1 cellular context compared by ENCODE assay signal in genomic region chr9:37903581-37903830, GRCh38.
TF ChIP-seq lines count a peak whose summit lies in the region.

No MANE protein-coding gene starts in this region.

TF ChIP-seq in K562, 482 proteins besides CTCF, POLR2A, EP300 and RAD21 (continued from another document):
- TF ChIP-seq ATF6 (CRISPR knock-in tag; IDR thresholded peaks at IDR 0.05) (no peak), ZBTB49 (CRISPR knock-in tag; IDR thresholded peaks at IDR 0.05; ENCODE audit: borderline replicate concordance) (0 out of 2 replicates have a peak, but pooled peaks have one; percentile 63), ZNF143 (CRISPR knock-in tag; IDR thresholded peaks at IDR 0.05) (0 out of 2 replicates have a peak, but pooled peaks have one; percentile 27), DACH1 (IDR thresholded peaks at IDR 0.05; ENCODE audit: partially characterized antibody) (no peak), CEBPG (CRISPR knock-in tag; IDR thresholded peaks at IDR 0.05) (no peak), CEBPG (tag; conservative IDR thresholded peaks at IDR 0.05 in 1 of 2, IDR thresholded peaks at IDR 0.05 in 1 of 2) (no peak), RNF2 (IDR thresholded peaks at IDR 0.05) (no peak), CEBPB (tag; IDR thresholded peaks at IDR 0.05) (no peak)
- TF ChIP-seq, protein P1, sequence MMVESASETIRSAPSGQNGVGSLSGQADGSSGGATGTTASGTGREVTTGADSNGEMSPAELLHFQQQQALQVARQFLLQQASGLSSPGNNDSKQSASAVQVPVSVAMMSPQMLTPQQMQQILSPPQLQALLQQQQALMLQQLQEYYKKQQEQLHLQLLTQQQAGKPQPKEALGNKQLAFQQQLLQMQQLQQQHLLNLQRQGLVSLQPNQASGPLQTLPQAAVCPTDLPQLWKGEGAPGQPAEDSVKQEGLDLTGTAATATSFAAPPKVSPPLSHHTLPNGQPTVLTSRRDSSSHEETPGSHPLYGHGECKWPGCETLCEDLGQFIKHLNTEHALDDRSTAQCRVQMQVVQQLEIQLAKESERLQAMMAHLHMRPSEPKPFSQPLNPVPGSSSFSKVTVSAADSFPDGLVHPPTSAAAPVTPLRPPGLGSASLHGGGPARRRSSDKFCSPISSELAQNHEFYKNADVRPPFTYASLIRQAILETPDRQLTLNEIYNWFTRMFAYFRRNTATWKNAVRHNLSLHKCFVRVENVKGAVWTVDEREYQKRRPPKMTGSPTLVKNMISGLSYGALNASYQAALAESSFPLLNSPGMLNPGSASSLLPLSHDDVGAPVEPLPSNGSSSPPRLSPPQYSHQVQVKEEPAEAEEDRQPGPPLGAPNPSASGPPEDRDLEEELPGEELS (CRISPR knock-in tag; IDR thresholded peaks at IDR 0.05; ENCODE audit: borderline replicate concordance): peak; percentile 87; the same call in 1 of the 2 replicates
